In genomic region chr20:45138451-45139300, GRCh38 we compare ENCODE assay signal across 9 cellular contexts. TPM values are rescaled to one million over a fixed set of nuclear protein-coding genes. Genes with fewer than 3 reads are reported as not detected.
DNase-seq lines count a peak whose midpoint lies in the region; ATAC-seq and TF ChIP-seq lines count a peak whose summit lies in the region.
"Had no signal": no experiment of that assay in that cellular context is flagged by ENCODE, and none has a peak within 500 bp of the region (broad histone marks: within the 10 kb centered on the region; RNA-seq: fewer than 3 reads in every experiment).

No MANE protein-coding gene starts in this region.

- H3K4me3 ChIP-seq in Jurkat, Clone E6-1 (ENCODE audit: low read length) = peak overlapping the region; percentile 7; the same call in 1 of the 2 replicates
- H3K4me3 ChIP-seq in mesendoderm (ENCODE audit: low read length) = no peak overlapping the region
- H3K4me3 ChIP-seq in suprapubic skin = no peak overlapping the region

- no peak overlapping the region for H3K9ac ChIP-seq in mesendoderm (ENCODE audit: low read length)

- H3K56ac ChIP-seq in mesendoderm (ENCODE audit: low read length) = no peak overlapping the region

- H2BK120ac ChIP-seq in mesendoderm (ENCODE audit: low read depth, low read length) = no peak overlapping the region

- no peak overlapping the region for H2BK15ac ChIP-seq in mesendoderm (replicated peaks; ENCODE audit: low read depth)

- TF ChIP-seq CTCF in VCaP (conservative IDR thresholded peaks at IDR 0.05) = peak; percentile 73
- TF ChIP-seq CTCF in suprapubic skin (IDR thresholded peaks at IDR 0.05) = peak; percentile 67 to 70

- no peak for ATAC-seq in GM19328 (IDR thresholded peaks at IDR 0.05; ENCODE audit: unreplicated experiment)
- no peak for ATAC-seq in HG03280 (IDR thresholded peaks at IDR 0.05; ENCODE audit: unreplicated experiment)

- no peak overlapping the region for H3K18ac ChIP-seq in mesendoderm (ENCODE audit: low read length)

- H2BK5ac ChIP-seq in mesendoderm (ENCODE audit: low read length) = no peak overlapping the region

- H3K9me3 ChIP-seq in suprapubic skin = no peaks in the 10 kb centered on the region

- no peak overlapping the region for H4K8ac ChIP-seq in mesendoderm (ENCODE audit: low read depth, low read length)

- H4K5ac ChIP-seq in mesendoderm (ENCODE audit: low read length) = no peak overlapping the region

- H2AK5ac ChIP-seq in mesendoderm (ENCODE audit: low read length) = no peak overlapping the region

- H3K27me3 ChIP-seq in mesendoderm (ENCODE audit: insufficient read depth, low read length, poor library complexity) (no peaks in the 10 kb centered on the region), suprapubic skin (peaks cover 3% of the 10 kb centered on the region)

- no peak overlapping the region for H3K4ac ChIP-seq in mesendoderm (ENCODE audit: low read depth, low read length)

- DNase-seq in Caki2 (ENCODE audit: low read depth) = peak; percentile 31
- peak; percentile 40 for DNase-seq in Jurkat, Clone E6-1 (ENCODE audit: low read depth, low spot score)
- peak; percentile 5 for DNase-seq in central memory CD4-positive, alpha-beta T cell
- DNase-seq in mesendoderm = peak; percentile 74
- DNase-seq in suprapubic skin (ENCODE audit: low spot score in 2 of 2) = peak in 1 of 2 donors; percentile 88

- no peak overlapping the region for H3K4me2 ChIP-seq in mesendoderm (ENCODE audit: low read length)

- no peaks in the 10 kb centered on the region for H3K79me2 ChIP-seq in mesendoderm (ENCODE audit: control insufficient read depth, insufficient read depth, low read length)

- in situ Hi-C loops in Caki2 (cut with HindIII; ENCODE audit: low pct_unique_long_range_greater_than_20kb, low sequenced_read_pairs) = no loop called here

- TF ChIP-seq EP300 in suprapubic skin (IDR thresholded peaks at IDR 0.05) = no peak

- no CpG with 5 or more reads among the region's 22 CpGs for WGBS in mesendoderm (ENCODE audit: extremely low coverage, insufficient coverage, low lambda C conversion rate)
- 37% methylated on average over 22 of the region's 22 CpGs for WGBS in suprapubic skin

- no peaks in the 10 kb centered on the region for H3K79me1 ChIP-seq in mesendoderm (ENCODE audit: low read length)

- no peaks in the 10 kb centered on the region for H3K36me3 ChIP-seq in mesendoderm (ENCODE audit: control insufficient read depth, insufficient read depth, low read length)
- H3K36me3 ChIP-seq in suprapubic skin = no peaks in the 10 kb centered on the region

- H3K4me1 ChIP-seq in mesendoderm (ENCODE audit: control insufficient read depth, low read depth, low read length) (no peaks in the 10 kb centered on the region), suprapubic skin (no peaks in the 10 kb centered on the region)

- H3K23ac ChIP-seq in mesendoderm (ENCODE audit: low read length) = no peak overlapping the region

- no peak for TF ChIP-seq POLR2A in suprapubic skin (IDR thresholded peaks at IDR 0.05)

- H3K27ac ChIP-seq in VCaP = no peak overlapping the region
- H3K27ac ChIP-seq in mesendoderm (ENCODE audit: low read depth, low read length) = no peak overlapping the region
- H3K27ac ChIP-seq in suprapubic skin = no peak overlapping the region

RNA-seq across cellular contexts. Expression of gene WFDC12, which starts 14.4 kb away (rescaled TPM):
- total RNA-seq in Caki2 (2014; rRNA removed; shearing (Covaris generic); ENCODE audit: low replicate concordance) = not detected in 2 replicates
- not detected for polyA plus RNA-seq in Jurkat, Clone E6-1 (2012; ENCODE audit: insufficient read depth, insufficient read length)
- polyA plus RNA-seq in mesendoderm (2013, experiment 1 of 2) = not detected
- polyA plus RNA-seq in mesendoderm (2013, experiment 2 of 2) = not detected
- total RNA-seq in suprapubic skin = 1 to 10 TPM in 2 of 4 donors, under 1 TPM in 1, not detected in 1; 0.98 to 7.6 (median 2.3) TPM
- total RNA-seq: skeletal muscle tissue had no signal

RNA-seq across cellular contexts. Expression of gene WFDC5, which starts 23.7 kb away (rescaled TPM):
- not detected in 2 replicates for total RNA-seq in Caki2 (2014; rRNA removed; shearing (Covaris generic); ENCODE audit: low replicate concordance)
- polyA plus RNA-seq in Jurkat, Clone E6-1 (2012; ENCODE audit: insufficient read depth, insufficient read length) = not detected
- not detected for polyA plus RNA-seq in mesendoderm (2013, experiment 1 of 2)
- polyA plus RNA-seq in mesendoderm (2013, experiment 2 of 2) = not detected
- 100 to 1,000 TPM; 284 to 409 (median 356) TPM for total RNA-seq in suprapubic skin
- total RNA-seq: skeletal muscle tissue had no signal

RNA-seq across cellular contexts. Expression of gene PI3, which starts 36.0 kb away (rescaled TPM):
- total RNA-seq in Caki2 (2014; rRNA removed; shearing (Covaris generic); ENCODE audit: low replicate concordance) = not detected in 2 replicates
- not detected for polyA plus RNA-seq in Jurkat, Clone E6-1 (2012; ENCODE audit: insufficient read depth, insufficient read length)
- polyA plus RNA-seq in mesendoderm (2013, experiment 1 of 2) = not detected
- polyA plus RNA-seq in mesendoderm (2013, experiment 2 of 2) = not detected
- 10 to 100 TPM in 2 of 4 donors, 1 to 10 TPM in 2; 2.6 to 98.2 (median 8.0) TPM for total RNA-seq in suprapubic skin
- total RNA-seq: skeletal muscle tissue had no signal

RNA-seq across cellular contexts. Expression of gene KCNS1, which starts 37.7 kb away (rescaled TPM):
- not detected in 2 replicates for total RNA-seq in Caki2 (2014; rRNA removed; shearing (Covaris generic); ENCODE audit: low replicate concordance)
- not detected for polyA plus RNA-seq in Jurkat, Clone E6-1 (2012; ENCODE audit: insufficient read depth, insufficient read length)
- polyA plus RNA-seq in mesendoderm (2013, experiment 1 of 2) = 1.5 TPM
- 1.6 TPM for polyA plus RNA-seq in mesendoderm (2013, experiment 2 of 2)
- total RNA-seq in suprapubic skin = 1 to 10 TPM; 1.0 to 5.5 (median 2.3) TPM

Comparison
In these comparisons a context has a peak if more than half of its experiments do, and no peak if none do; other contexts are left out.
1. RNA of gene WFDC5, which starts 23.7 kb away (total RNA-seq): 284 to 409 TPM in suprapubic skin; not detected in Caki2; every median in the first group is over 100 times any median in the second.